Comparison of ENCODE assay signal across 22 cellular contexts in the genomic region with DNA sequence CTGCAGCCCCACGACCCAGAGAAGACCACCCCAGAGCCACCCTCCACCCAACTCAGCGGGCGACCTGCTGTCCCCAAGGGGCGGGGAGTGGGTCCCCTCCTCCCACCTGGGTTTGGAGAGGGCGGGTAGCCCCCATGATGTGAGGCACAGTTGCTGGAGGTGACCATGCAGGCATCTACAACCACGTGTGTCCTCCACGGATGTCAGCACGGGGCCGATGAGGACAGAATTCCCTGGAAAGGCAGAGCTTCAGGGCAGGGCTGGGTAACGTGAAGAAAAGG. TPM values are rescaled to one million over a fixed set of nuclear protein-coding genes. Genes with fewer than 3 reads are reported as not detected.
"Had no signal": no experiment of that assay in that cellular context is flagged by ENCODE, and none has a peak within 500 bp of the region (broad histone marks: within the 10 kb centered on the region; RNA-seq: fewer than 3 reads in every experiment).

No MANE protein-coding gene starts in this region.

- FAIRE-seq: HTR-8/SVneo, RCC 7860 had no signal

- ATAC-seq: T-cell had no signal

- H3K4me3 ChIP-seq: MG63, SJCRH30 had no signal

- H3K9me3 Mint-ChIP-seq: T-cell had no signal

- H3K9me3 ChIP-seq: MG63, SJCRH30 had no signal

- H3K36me3 ChIP-seq: MG63, SJCRH30 had no signal

- DNase-seq: Karpas-422, KG1, MG63, NCI-H1105 treated with DMSO at 0.1 percent for 48 hours, NCI-H1417 treated with DMSO at 0.1 percent for 48 hours, NCI-H1694 treated with DMSO at 0.1 percent for 48 hours, NCI-H1930, NCI-H2081, NCI-H2107, NCI-H345, NCI-H446 treated with DMSO at 0.1 percent for 48 hours, NCI-H510A treated with DMSO at 0.1 percent for 48 hours, NCI-H526, NCI-H82, RPMI8226, SHP77 treated with DMSO at 0.1 percent for 48 hours, SJCRH30, SW 1271, T-cell had no signal

- H3K27ac ChIP-seq: HL-60, SJCRH30 had no signal

- H3K27ac Mint-ChIP-seq: T-cell had no signal

- H3K4me3 Mint-ChIP-seq: T-cell had no signal

- H3K36me3 Mint-ChIP-seq: T-cell had no signal

- H3K27me3 ChIP-seq: MG63, SJCRH30 had no signal

RNA-seq across cellular contexts. Expression of a gene that starts 7.1 kb away (rescaled TPM):
- total RNA-seq: T-cell had no signal

RNA-seq across cellular contexts. Expression of a gene that starts 19.6 kb away (rescaled TPM):
- total RNA-seq: T-cell had no signal
